Comparison of ENCODE assay signal across 12 cellular contexts in the genomic region with DNA sequence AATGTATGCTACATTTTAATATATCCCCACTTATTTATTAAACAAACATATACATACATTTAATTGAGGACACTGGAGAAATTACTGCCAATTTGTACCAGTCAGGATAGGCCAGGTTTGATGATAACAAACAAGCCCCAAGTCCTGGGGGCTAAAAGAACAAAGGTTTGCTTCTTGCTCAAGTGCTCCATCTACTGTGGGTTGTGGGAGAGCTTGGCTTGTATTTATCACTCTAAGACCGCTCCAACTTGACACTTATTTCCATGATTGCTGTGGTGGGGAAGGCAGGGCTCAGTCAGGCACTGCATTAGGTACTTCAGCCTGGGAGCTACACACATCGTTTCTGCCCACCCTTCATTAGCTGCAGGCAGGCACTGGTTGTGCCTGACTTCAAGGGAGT.
DNase-seq lines count a peak whose midpoint lies in the region; ATAC-seq and TF ChIP-seq lines count a peak whose summit lies in the region.
"Had no signal": no experiment of that assay in that cellular context is flagged by ENCODE, and none has a peak within 500 bp of the region (broad histone marks: within the 10 kb centered on the region; RNA-seq: fewer than 3 reads in every experiment).

No MANE protein-coding gene starts in this region.

- H3K9me3 Mint-ChIP-seq in activated CD4-positive, alpha-beta T cell treated with anti-CD3 and anti-CD28 coated beads, Interleukin-2, amount 10 ng/mL, durations not matched to agents 24 days and 14 days, result no peaks in the 10 kb centered on the region
- H3K9me3 Mint-ChIP-seq in neural progenitor cell, result no peaks in the 10 kb centered on the region
- H3K9me3 Mint-ChIP-seq: natural killer cell had no signal

- no peaks in the 10 kb centered on the region for H3K79me2 ChIP-seq in neural progenitor cell (ENCODE audit: low read depth)

- no peak overlapping the region for H3K4me3 Mint-ChIP-seq in activated CD4-positive, alpha-beta T cell treated with anti-CD3 and anti-CD28 coated beads, Interleukin-2, amount 10 ng/mL, durations not matched to agents 24 days and 14 days
- no peak overlapping the region for H3K4me3 Mint-ChIP-seq in neural progenitor cell
- H3K4me3 Mint-ChIP-seq: activated CD4-positive, alpha-beta T cell treated with anti-CD3 and anti-CD28 coated beads for 36 hours; natural killer cell had no signal

- H3K4me2 ChIP-seq in neural progenitor cell, result no peak overlapping the region

- H3K9ac ChIP-seq in neural progenitor cell, result no peak overlapping the region

- H3K4me3 ChIP-seq in cardiac fibroblast (replicated peaks in 1 of 2; ENCODE audit: low read depth in 2 of 2, low read length in 2 of 2) (no peak overlapping the region), neural progenitor cell (no peak overlapping the region)

- no peaks in the 10 kb centered on the region for H3K27me3 ChIP-seq in neural progenitor cell

- no peaks in the 10 kb centered on the region for H3K9me3 ChIP-seq in neural progenitor cell (ENCODE audit: low read depth)

- ATAC-seq in HG02642 (IDR thresholded peaks at IDR 0.05; ENCODE audit: poor library complexity, unreplicated experiment), result no peak
- no peak for ATAC-seq in HG02798 (IDR thresholded peaks at IDR 0.05; ENCODE audit: poor library complexity, unreplicated experiment)
- ATAC-seq: activated CD4-positive, alpha-beta T cell treated with anti-CD3 and anti-CD28 coated beads for 36 hours; natural killer cell had no signal

- TF ChIP-seq CTCF in LNCAP (IDR thresholded peaks at IDR 0.05) (peak; percentile 25; the same call in 1 of the 2 replicates), cardiac fibroblast (IDR thresholded peaks at IDR 0.05; ENCODE audit: low read depth, low read length) (peak; percentile 9), neural progenitor cell (IDR thresholded peaks at IDR 0.05) (peak; percentile 9)

- no peak overlapping the region for H2AFZ ChIP-seq in neural progenitor cell (replicated peaks)

- H3K27me3 Mint-ChIP-seq in activated CD4-positive, alpha-beta T cell treated with anti-CD3 and anti-CD28 coated beads, Interleukin-2, amount 10 ng/mL, durations not matched to agents 24 days and 14 days, result peaks cover 6% of the 10 kb centered on the region
- H3K27me3 Mint-ChIP-seq in neural progenitor cell (ENCODE audit: insufficient read depth, low read depth), result peaks cover 4% of the 10 kb centered on the region
- H3K27me3 Mint-ChIP-seq: activated CD4-positive, alpha-beta T cell treated with anti-CD3 and anti-CD28 coated beads for 36 hours had no signal

- H3K27ac ChIP-seq in neural progenitor cell, result no peak overlapping the region

- H3K36me3 ChIP-seq in neural progenitor cell, result no peaks in the 10 kb centered on the region

- H3K27ac Mint-ChIP-seq in activated CD4-positive, alpha-beta T cell treated with anti-CD3 and anti-CD28 coated beads, Interleukin-2, amount 10 ng/mL, durations not matched to agents 24 days and 14 days, result no peak overlapping the region
- no peak overlapping the region for H3K27ac Mint-ChIP-seq in neural progenitor cell
- H3K27ac Mint-ChIP-seq: activated CD4-positive, alpha-beta T cell treated with anti-CD3 and anti-CD28 coated beads for 36 hours; natural killer cell had no signal

- no peaks in the 10 kb centered on the region for H4K20me1 ChIP-seq in neural progenitor cell (ENCODE audit: low read depth)

- no peaks in the 10 kb centered on the region for H3K36me3 Mint-ChIP-seq in activated CD4-positive, alpha-beta T cell treated with anti-CD3 and anti-CD28 coated beads, Interleukin-2, amount 10 ng/mL, durations not matched to agents 24 days and 14 days (ENCODE audit: low read depth)
- no peaks in the 10 kb centered on the region for H3K36me3 Mint-ChIP-seq in neural progenitor cell
- H3K36me3 Mint-ChIP-seq: natural killer cell had no signal

- no peaks in the 10 kb centered on the region for H3K4me1 ChIP-seq in neural progenitor cell

- intact Hi-C loops in activated CD4-positive, alpha-beta T cell treated with anti-CD3 and anti-CD28 coated beads, Interleukin-2, amount 10 ng/mL, durations not matched to agents 24 days and 14 days (cut with micrococcal nuclease), result no loop called here

- no peaks in the 10 kb centered on the region for H3F3A ChIP-seq in neural progenitor cell (ENCODE audit: low read depth)

- peaks cover 17% of the 10 kb centered on the region for H3K4me1 Mint-ChIP-seq in activated CD4-positive, alpha-beta T cell treated with anti-CD3 and anti-CD28 coated beads, Interleukin-2, amount 10 ng/mL, durations not matched to agents 24 days and 14 days
- H3K4me1 Mint-ChIP-seq in neural progenitor cell, result peaks cover 2% of the 10 kb centered on the region

- peak; percentile 53 for DNase-seq in activated CD4-positive, alpha-beta T cell treated with anti-CD3 and anti-CD28 coated beads, Interleukin-2, amount 10 ng/mL, durations not matched to agents 24 days and 14 days
- no peak for DNase-seq in activated CD4-positive, alpha-beta T cell treated with anti-CD3 and anti-CD28 coated beads, Interleukin-2, amount 50 U/mL, for 1 hour
- DNase-seq in cardiac fibroblast (ENCODE audit: low read depth in 2 of 2) (peak; percentile 25 to 39), neural progenitor cell (ENCODE audit: low spot score) (no peak)
- no peak for DNase-seq in effector CD8-positive, alpha-beta T cell (lab: John Stamatoyannopoulos, UW)
- DNase-seq: activated CD4-positive, alpha-beta T cell treated with anti-CD3 and anti-CD28 coated beads for 36 hours; hypothalamus; natural killer cell; NCI-H2107 had no signal

Comparison
In these comparisons a context has a peak if more than half of its experiments do, and no peak if none do; other contexts are left out.
1. DNase-seq: peak in activated CD4-positive, alpha-beta T cell treated with anti-CD3 and anti-CD28 coated beads, Interleukin-2, amount 10 ng/mL, durations not matched to agents 24 days and 14 days (single experiment) and cardiac fibroblast (2 of 2); none in activated CD4-positive, alpha-beta T cell treated with anti-CD3 and anti-CD28 coated beads, Interleukin-2, amount 50 U/mL, for 1 hour (single experiment), neural progenitor cell (single experiment) and effector CD8-positive, alpha-beta T cell (single experiment).
2. Peak in every context shown above with its lines, with median percentiles within 50 percentile points of each other: CTCF ChIP-seq.